In genomic region chr2:107916121-107916520, GRCh38 we compare ENCODE assay signal across 8 cellular contexts.
DNase-seq lines count a peak whose midpoint lies in the region; ATAC-seq, FAIRE-seq and TF ChIP-seq lines count a peak whose summit lies in the region.
"Not testable (repeated sequence)": the region's sequence is repeated elsewhere in the genome, so short reads cannot be mapped to it uniquely, and the experiment has no call there.

No MANE protein-coding gene starts in this region.

- H3K27me3 Mint-ChIP-seq in GM23338 (ENCODE audit: insufficient read depth, low read depth, poor library complexity); WTC11 (ENCODE audit: low read depth): not testable (repeated sequence)

- TF ChIP-seq RAD21 in neural cell (conservative IDR thresholded peaks at IDR 0.05): not testable (repeated sequence)

- ATAC-seq in GM23338: peak; percentile 93
- peak; percentile 97 for ATAC-seq in WTC11
- peak; percentile 72 for ATAC-seq in aorta (ENCODE audit: low FRiP score)

- not testable (repeated sequence) for H3K4me1 ChIP-seq in GM23338 (ENCODE audit: insufficient read depth); hepatocyte (ENCODE audit: insufficient read depth); aorta (ENCODE audit: control insufficient read depth in 1 of 2, insufficient read depth in 2 of 2, low read length in 2 of 2)

- H3K9ac ChIP-seq in neural cell (ENCODE audit: low read length): not testable (repeated sequence)

- H3K4me1 Mint-ChIP-seq in GM23338, WTC11: not testable (repeated sequence)

- not testable (repeated sequence) for H3K36me3 Mint-ChIP-seq in GM23338 (ENCODE audit: low read depth); WTC11

- H3K4me3 ChIP-seq in GM23338; hepatocyte; neural cell (ENCODE audit: low read length); aorta (ENCODE audit: low read length in 2 of 2): not testable (repeated sequence)

- CTCF ChIA-PET in WTC11 (lab: Charles Lee): interaction anchor here (0.7 to 1.4 kb wide), 2 partner anchors 237 to 268 kb away, joined by 3 to 5 read pairs; no protein-coding TSS in a partner anchor

- H3K9me3 ChIP-seq in hepatocyte (ENCODE audit: low read depth); neural cell (ENCODE audit: low read length); aorta (ENCODE audit: control insufficient read depth, low read length): not testable (repeated sequence)

- not testable (repeated sequence) for H3K4me3 Mint-ChIP-seq in GM23338, WTC11

- H2AFZ ChIP-seq in GM23338; hepatocyte; neural cell (ENCODE audit: low read depth, low read length): not testable (repeated sequence)

- 80% methylated on average over 1 of the region's 2 CpGs for WGBS in hepatocyte (ENCODE audit: low lambda C conversion rate, missing lambda C conversion rate)
- 100% methylated on average over 1 of the region's 2 CpGs; no CpG with 5 or more reads in 1 of the 2 donors for WGBS in aorta, 2 donors

- TF ChIP-seq CTCF in GM23338 (conservative IDR thresholded peaks at IDR 0.05; ENCODE audit: low read depth in 2 of 2) (peak in 1 of 2 experiments; percentile 35; a peak in 3 of 4 replicates), WTC11 (IDR thresholded peaks at IDR 0.05) (0 out of 2 replicates have a peak, but pooled peaks have one; percentile 22), hepatocyte (IDR thresholded peaks at IDR 0.05; ENCODE audit: poor library complexity) (peak; percentile 31), neural cell (IDR thresholded peaks at IDR 0.05; ENCODE audit: poor library complexity, severe bottlenecking) (peak; percentile 15)

- H3F3A ChIP-seq in GM23338 (replicated peaks; ENCODE audit: low read depth); neural cell (ENCODE audit: insufficient read depth, low read length, poor library complexity, severe bottlenecking): not testable (repeated sequence)

- FAIRE-seq in endometrium (lab: Jason Lieb, UNC): peak; percentile 54

- not testable (repeated sequence) for H3K27me3 ChIP-seq in GM23338 (ENCODE audit: insufficient read depth); hepatocyte; neural cell (ENCODE audit: insufficient read depth, low read depth, low read length); aorta (ENCODE audit: control insufficient read depth in 1 of 2, insufficient read depth in 2 of 2, low read length in 1 of 2)

- H3K27ac Mint-ChIP-seq in GM23338, WTC11: not testable (repeated sequence)

- not testable (repeated sequence) for TF ChIP-seq EP300 in neural cell (conservative IDR thresholded peaks at IDR 0.05; ENCODE audit: poor library complexity, severe bottlenecking)

- not testable (repeated sequence) for H3K36me3 ChIP-seq in GM23338 (ENCODE audit: insufficient read depth); hepatocyte (replicated peaks; ENCODE audit: insufficient read depth, low read depth); neural cell (ENCODE audit: insufficient read depth, low read length); aorta (ENCODE audit: control insufficient read depth in 1 of 2, insufficient read depth in 2 of 2, low read length in 1 of 2)

- intact Hi-C loops in aorta (cut with DNase I): not testable (repeated sequence)

- H3K79me2 ChIP-seq in GM23338 (replicated peaks; ENCODE audit: insufficient read depth); hepatocyte; neural cell (replicated peaks; ENCODE audit: insufficient read depth, low read length): not testable (repeated sequence)

- H3K9me2 ChIP-seq in GM23338 (ENCODE audit: insufficient read depth); hepatocyte (replicated peaks; ENCODE audit: insufficient read depth); neural cell (ENCODE audit: insufficient read depth, low read length): not testable (repeated sequence)

- H3K4me2 ChIP-seq in GM23338; hepatocyte; neural cell (ENCODE audit: low read length): not testable (repeated sequence)

- not testable (repeated sequence) for H3K9me3 Mint-ChIP-seq in GM23338, WTC11

- not testable (repeated sequence) for H3K27ac ChIP-seq in GM23338 (ENCODE audit: low read depth); hepatocyte; neural cell (ENCODE audit: low read length); aorta (ENCODE audit: low read depth in 1 of 2, low read length in 2 of 2)

- POLR2A ChIA-PET in WTC11 (lab: Charles Lee): not testable (repeated sequence)

- not testable (repeated sequence) for H4K20me1 ChIP-seq in GM23338 (replicated peaks; ENCODE audit: insufficient read depth); hepatocyte (ENCODE audit: insufficient read depth, poor library complexity, severe bottlenecking); neural cell (ENCODE audit: insufficient read depth)

- DNase-seq in DMS53 (lab: John Stamatoyannopoulos, UW): peak; percentile 35
- DNase-seq in GM23338 (ENCODE audit: low spot score); WTC11 (ENCODE audit: low spot score); hepatocyte (ENCODE audit: low spot score); aorta: not testable (repeated sequence)
- peak; percentile 10 for DNase-seq in NCI-H2171 treated with DMSO at 0.1 percent for 48 hours (lab: John Stamatoyannopoulos, UW)
